1 cellular context compared by ENCODE assay signal in genomic region chr17:40121886-40122465, GRCh38.
TF ChIP-seq lines count a peak whose summit lies in the region.

A gene with protein sequence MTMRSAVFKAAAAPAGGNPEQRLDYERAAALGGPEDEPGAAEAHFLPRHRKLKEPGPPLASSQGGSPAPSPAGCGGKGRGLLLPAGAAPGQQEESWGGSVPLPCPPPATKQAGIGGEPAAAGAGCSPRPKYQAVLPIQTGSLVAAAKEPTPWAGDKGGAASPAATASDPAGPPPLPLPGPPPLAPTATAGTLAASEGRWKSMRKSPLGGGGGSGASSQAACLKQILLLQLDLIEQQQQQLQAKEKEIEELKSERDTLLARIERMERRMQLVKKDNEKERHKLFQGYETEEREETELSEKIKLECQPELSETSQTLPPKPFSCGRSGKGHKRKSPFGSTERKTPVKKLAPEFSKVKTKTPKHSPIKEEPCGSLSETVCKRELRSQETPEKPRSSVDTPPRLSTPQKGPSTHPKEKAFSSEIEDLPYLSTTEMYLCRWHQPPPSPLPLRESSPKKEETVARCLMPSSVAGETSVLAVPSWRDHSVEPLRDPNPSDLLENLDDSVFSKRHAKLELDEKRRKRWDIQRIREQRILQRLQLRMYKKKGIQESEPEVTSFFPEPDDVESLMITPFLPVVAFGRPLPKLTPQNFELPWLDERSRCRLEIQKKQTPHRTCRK (plus strand): TSS chr17:40121971. CDS start chr17:40122613, 642 bp downstream.

TF ChIP-seq in IMR-90, 13 proteins besides CTCF, POLR2A, EP300 and RAD21:
- TF ChIP-seq CHD1 (IDR thresholded peaks at IDR 0.05; ENCODE audit: low read depth, low read length) (no peak), MAZ (IDR thresholded peaks at IDR 0.05; ENCODE audit: borderline replicate concordance, low read depth, low read length) (peak; percentile 77), MXI1 (IDR thresholded peaks at IDR 0.05; ENCODE audit: borderline replicate concordance, low read depth, low read length) (no peak; the same call in 1 of the 2 replicates), CEBPB (IDR thresholded peaks at IDR 0.05; ENCODE audit: low read depth, low read length) (peak; percentile 83), RFX5 (IDR thresholded peaks at IDR 0.05; ENCODE audit: low read depth, low read length) (no peak)
